ENCODE assay signal across 8 cellular contexts in genomic region chr16:1964506-1965471, GRCh38. TPM values are rescaled to one million over a fixed set of nuclear protein-coding genes. Genes with fewer than 3 reads are reported as not detected.
DNase-seq lines count a peak whose midpoint lies in the region; ATAC-seq and TF ChIP-seq lines count a peak whose summit lies in the region.

Gene RPS2 (minus strand): TSS chr16:1964826. CDS start chr16:1964625, 201 bp downstream.

- peak within 1 kb of the TSS; percentile 98 for H3K27ac Mint-ChIP-seq in activated naive CD4-positive, alpha-beta T cell treated with anti-CD3 and anti-CD28 coated beads, Interleukin-2, amount 50 U/mL, for 24 hours

- peak within 1 kb of the TSS; percentile 95 for H3K27ac ChIP-seq in temporal lobe (ENCODE audit: low read depth, low read length)

- H3K9me3 Mint-ChIP-seq in activated naive CD4-positive, alpha-beta T cell treated with anti-CD3 and anti-CD28 coated beads, Interleukin-2, amount 50 U/mL, for 24 hours: no peaks in the 10 kb centered on the region

- no peaks in the 10 kb centered on the region for H3K27me3 Mint-ChIP-seq in activated naive CD4-positive, alpha-beta T cell treated with anti-CD3 and anti-CD28 coated beads, Interleukin-2, amount 50 U/mL, for 24 hours

- peak; percentile 77 for ATAC-seq in HG02588 (IDR thresholded peaks at IDR 0.05; ENCODE audit: unreplicated experiment)
- ATAC-seq in SK-N-SH treated with all-trans-retinoic acid at 6 μM for 48 hours: peak; percentile 75

- H3K4me3 Mint-ChIP-seq in activated naive CD4-positive, alpha-beta T cell treated with anti-CD3 and anti-CD28 coated beads, Interleukin-2, amount 50 U/mL, for 24 hours: peak within 1 kb of the TSS; percentile 94

- peak; percentile 96 for DNase-seq in GM04504 (ENCODE audit: low read depth)
- peak; percentile 99 for DNase-seq in NCI-H1092 (lab: John Stamatoyannopoulos, UW)
- peak; percentile 99 for DNase-seq in germinal center (ENCODE audit: low spot score)
- peak; percentile 97 for DNase-seq in occipital lobe (lab: John Stamatoyannopoulos, UW)

- H3K4me1 Mint-ChIP-seq in activated naive CD4-positive, alpha-beta T cell treated with anti-CD3 and anti-CD28 coated beads, Interleukin-2, amount 50 U/mL, for 24 hours: peaks cover 31% of the 10 kb centered on the region

- peaks cover 22% of the 10 kb centered on the region for H3K36me3 Mint-ChIP-seq in activated naive CD4-positive, alpha-beta T cell treated with anti-CD3 and anti-CD28 coated beads, Interleukin-2, amount 50 U/mL, for 24 hours

TF ChIP-seq in SK-N-SH treated with all-trans-retinoic acid at 6 μM for 48 hours, 23 proteins besides CTCF, POLR2A, EP300 and RAD21:
- TF ChIP-seq POU6F1 (CRISPR knock-in tag; IDR thresholded peaks at IDR 0.05; ENCODE audit: borderline replicate concordance, low read depth) (peak; percentile 87; the same call in 1 of the 2 replicates), ZFP30 (CRISPR knock-in tag; IDR thresholded peaks at IDR 0.05) (no peak), ZNF565 (CRISPR knock-in tag; conservative IDR thresholded peaks at IDR 0.05; ENCODE audit: low read depth) (0 out of 2 replicates have a peak, but pooled peaks have one; percentile 17), ZFP3 (CRISPR knock-in tag; IDR thresholded peaks at IDR 0.05) (0 out of 2 replicates have a peak, but pooled peaks have one; percentile 6)

RNA-seq across cellular contexts. Expression of gene RPS2, which starts in this region (rescaled TPM):
- total RNA-seq in occipital lobe (1,574 TPM), temporal lobe (1,174 TPM)

Comparison
In these comparisons a context has a peak if more than half of its experiments do, and no peak if none do; other contexts are left out.
1. Peak in every context shown above with its lines: DNase-seq, ATAC-seq and H3K27ac ChIP-seq.